ENCODE assay signal across 8 cellular contexts in the genomic region with DNA sequence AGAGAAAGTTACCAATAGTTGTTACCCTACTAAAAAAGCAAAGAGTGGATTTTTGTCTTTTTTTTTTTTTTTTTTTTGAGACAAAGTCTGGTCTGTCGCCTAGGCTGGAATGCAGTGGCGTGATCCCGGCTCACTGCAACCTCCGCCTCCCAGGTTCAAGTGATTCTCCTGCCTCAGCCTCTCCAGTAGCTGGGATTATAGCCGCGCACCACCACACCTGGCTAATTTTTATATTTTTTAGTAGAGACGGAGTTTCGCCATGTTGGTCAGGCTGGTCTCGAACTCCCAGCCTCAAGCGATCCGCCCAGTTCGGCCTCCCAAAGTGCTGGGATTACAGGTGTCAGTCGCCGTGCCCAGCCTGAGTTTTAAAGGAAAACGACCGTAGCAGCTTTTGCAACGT. TPM values are rescaled to one million over a fixed set of nuclear protein-coding genes. Genes with fewer than 3 reads are reported as not detected.
DNase-seq lines count a peak whose midpoint lies in the region; ATAC-seq, FAIRE-seq and TF ChIP-seq lines count a peak whose summit lies in the region.
"Not testable (repeated sequence)": the region's sequence is repeated elsewhere in the genome, so short reads cannot be mapped to it uniquely, and the experiment has no call there.

No MANE protein-coding gene starts in this region.

- not testable (repeated sequence) for TF ChIP-seq EP300 in K562 (IDR thresholded peaks at IDR 0.05; ENCODE audit: low read length)

- H3K27ac ChIP-seq in K562 (ENCODE audit: extremely low read depth, low read depth, low read length): peak overlapping the region; percentile 96
- H3K27ac ChIP-seq in fibroblast of lung (ENCODE audit: insufficient read depth, low read length); urinary bladder (ENCODE audit: low read depth): not testable (repeated sequence)

- H3K4me3 ChIP-seq in Caco-2 (ENCODE audit: low read depth, low read length) (peak overlapping the region; percentile 72), Loucy (ENCODE audit: low read length, poor library complexity, severe bottlenecking) (peak overlapping the region; percentile 92), K562 (peak overlapping the region; percentile 71), fibroblast of lung (replicated peaks in 1 of 4; ENCODE audit: control extremely low read depth in 1 of 4, insufficient read depth in 1 of 4, low read depth in 3 of 4, low read length in 4 of 4) (peak overlapping the region; percentile 70 to 98 (median 82)), retinal pigment epithelial cell (ENCODE audit: low read length) (peak overlapping the region; percentile 100), urinary bladder (ENCODE audit: low read depth, low read length) (peak overlapping the region; percentile 79)

- H3K79me2 ChIP-seq in Loucy (ENCODE audit: insufficient read depth, low read length) (peaks cover 97% of the 10 kb centered on the region), K562 (ENCODE audit: control insufficient read depth, insufficient read depth, low read length) (peaks cover 99% of the 10 kb centered on the region), fibroblast of lung (ENCODE audit: control insufficient read depth, insufficient read depth, low read length) (peaks cover 95% of the 10 kb centered on the region)

- H3K9me2 ChIP-seq in Loucy (replicated peaks; ENCODE audit: low read depth, low read length): not testable (repeated sequence)

- H2AFZ ChIP-seq in Loucy (ENCODE audit: low read length); K562 (ENCODE audit: low read depth, low read length); fibroblast of lung (ENCODE audit: low read length): not testable (repeated sequence)

- H3K4me2 ChIP-seq in Loucy (ENCODE audit: low read depth, low read length, poor library complexity, severe bottlenecking): peak overlapping the region; percentile 95
- H3K4me2 ChIP-seq in K562 (ENCODE audit: insufficient read depth, low read length): peak overlapping the region; percentile 93
- peak overlapping the region; percentile 92 for H3K4me2 ChIP-seq in fibroblast of lung (ENCODE audit: extremely low read depth, insufficient read depth, low read length)

- H3K4me1 Mint-ChIP-seq in Caco-2 (ENCODE audit: low read depth, unreplicated experiment): not testable (repeated sequence)
- H3K4me1 Mint-ChIP-seq in activated CD4-positive, alpha-beta T cell treated with anti-CD3 and anti-CD28 coated beads for 36 hours: peaks cover 71% of the 10 kb centered on the region
- H3K4me1 Mint-ChIP-seq in memory B cell: peaks cover 31% of the 10 kb centered on the region

- not testable (repeated sequence) for ATAC-seq in activated CD4-positive, alpha-beta T cell treated with anti-CD3 and anti-CD28 coated beads for 36 hours; K562; memory B cell (ENCODE audit: low read depth)

- not testable (repeated sequence) for H3F3A ChIP-seq in Loucy (ENCODE audit: low read depth)

- in situ Hi-C loops in K562 (cut with MboI): not testable (repeated sequence)

- not testable (repeated sequence) for H3K9me3 ChIP-seq in Caco-2; Loucy (ENCODE audit: insufficient read depth, low read depth, low read length); K562 (replicated peaks; ENCODE audit: control insufficient read depth, insufficient read depth, low read depth, low read length); fibroblast of lung (ENCODE audit: control insufficient read depth, insufficient read depth, low read depth, low read length)

- not testable (repeated sequence) for H3K4me1 ChIP-seq in Caco-2; K562 (replicated peaks in 1 of 2; ENCODE audit: control insufficient read depth in 2 of 2, insufficient read depth in 2 of 2, low read length in 2 of 2); fibroblast of lung (ENCODE audit: control insufficient read depth, extremely low read depth, insufficient read depth, low read length); urinary bladder (ENCODE audit: insufficient read depth)
- H3K4me1 ChIP-seq in Loucy (ENCODE audit: insufficient read depth, low read length, poor library complexity, severe bottlenecking): peaks cover 72% of the 10 kb centered on the region

- H3K27me3 ChIP-seq in Caco-2 (replicated peaks; ENCODE audit: control insufficient read depth, insufficient read depth, low read length); Loucy (ENCODE audit: insufficient read depth, low read length, poor library complexity, severe bottlenecking); K562 (ENCODE audit: control insufficient read depth in 2 of 2, insufficient read depth in 2 of 2, low read length in 2 of 2); fibroblast of lung (ENCODE audit: control insufficient read depth, insufficient read depth, low read length): not testable (repeated sequence)

- peak overlapping the region; percentile 88 for H3K9ac ChIP-seq in Loucy (ENCODE audit: low read depth, low read length, poor library complexity, severe bottlenecking)
- H3K9ac ChIP-seq in K562 (ENCODE audit: insufficient read depth in 1 of 2, low read depth in 2 of 2, low read length in 2 of 2): peak overlapping the region; percentile 87 to 95
- H3K9ac ChIP-seq in fibroblast of lung (ENCODE audit: insufficient read depth, low read length): not testable (repeated sequence)

- H3K27ac Mint-ChIP-seq in Caco-2 (ENCODE audit: unreplicated experiment): peak overlapping the region; percentile 96
- H3K27ac Mint-ChIP-seq in activated CD4-positive, alpha-beta T cell treated with anti-CD3 and anti-CD28 coated beads for 36 hours: not testable (repeated sequence)
- H3K27ac Mint-ChIP-seq in memory B cell: peak overlapping the region; percentile 95

- not testable (repeated sequence) for DNase-seq in Caco-2; activated CD4-positive, alpha-beta T cell treated with anti-CD3 and anti-CD28 coated beads for 36 hours; fibroblast of lung (ENCODE audit: low read depth in 2 of 2); memory B cell (ENCODE audit: low spot score in 2 of 2); retinal pigment epithelial cell (ENCODE audit: low read depth)
- peak in 1 of 4 experiments; percentile 12 for DNase-seq in K562 (ENCODE audit: extremely low read depth in 1 of 4, low spot score in 3 of 4)

- CTCF ChIA-PET in Caco-2 (lab: Charles Lee); K562 (lab: Yijun Ruan, JAX; ENCODE audit: low intra/inter-chr PET ratio): not testable (repeated sequence)
- CTCF ChIA-PET in activated CD4-positive, alpha-beta T cell treated with anti-CD3 and anti-CD28 coated beads for 36 hours (lab: Charles Lee): interaction anchor here (0.6 kb wide), 1 partner anchor 111 kb away, joined by 3 read pairs; no protein-coding TSS in a partner anchor

- POLR2A ChIA-PET in Caco-2 (lab: Charles Lee): not testable (repeated sequence)
- POLR2A ChIA-PET in activated CD4-positive, alpha-beta T cell treated with anti-CD3 and anti-CD28 coated beads for 36 hours (lab: Charles Lee): interaction anchor here (1.3 to 2.1 kb wide), 2 partner anchors 14 to 204 kb away, joined by 4 to 12 read pairs; partner anchors contain the start of genes CTH and SRSF11
- POLR2A ChIA-PET in K562 (lab: Yijun Ruan, JAX): interaction anchor here (1.0 to 8.0 kb wide), 3 partner anchors 9 to 17 kb away, joined by 3 to 58 read pairs (median 5); partner anchors contain the start of gene SRSF11

- H3K9me3 Mint-ChIP-seq in Caco-2 (ENCODE audit: unreplicated experiment); activated CD4-positive, alpha-beta T cell treated with anti-CD3 and anti-CD28 coated beads for 36 hours (ENCODE audit: low read depth); memory B cell: not testable (repeated sequence)

- BruUV-seq in Caco-2 (replicated peaks; lab: Mats Ljungman, UMichigan); K562 (replicated peaks; lab: Mats Ljungman, UMichigan): not testable (repeated sequence)

- peaks cover 11% of the 10 kb centered on the region for H3K36me3 Mint-ChIP-seq in Caco-2 (ENCODE audit: insufficient read depth, unreplicated experiment)
- H3K36me3 Mint-ChIP-seq in activated CD4-positive, alpha-beta T cell treated with anti-CD3 and anti-CD28 coated beads for 36 hours (ENCODE audit: low read depth): peaks cover 21% of the 10 kb centered on the region
- not testable (repeated sequence) for H3K36me3 Mint-ChIP-seq in memory B cell

- WGBS in K562 (ENCODE audit: insufficient coverage, low coverage, missing lambda C conversion rate): 1% methylated on average over 12 of the region's 17 CpGs
- 86% methylated on average over 17 of the region's 17 CpGs for WGBS in urinary bladder

- intact Hi-C loops in Caco-2 (cut with micrococcal nuclease; ENCODE audit: unreplicated experiment): loop anchor here (10.0 kb wide), 1 partner anchor 208 kb away; the partner anchor contains the start of gene CTH
- intact Hi-C loops in activated CD4-positive, alpha-beta T cell treated with anti-CD3 and anti-CD28 coated beads for 36 hours (cut with DNase I, micrococcal nuclease): not testable (repeated sequence)
- intact Hi-C loops in K562 (cut with micrococcal nuclease): loop anchor here (5.0 kb wide), 1 partner anchor 205 kb away; the partner anchor contains the start of gene CTH

- FAIRE-seq in K562 (lab: Jason Lieb, UNC): not testable (repeated sequence)

- not testable (repeated sequence) for H3K27me3 Mint-ChIP-seq in Caco-2 (ENCODE audit: insufficient read depth, unreplicated experiment); activated CD4-positive, alpha-beta T cell treated with anti-CD3 and anti-CD28 coated beads for 36 hours; memory B cell

- peak overlapping the region; percentile 91 for H3K4me3 Mint-ChIP-seq in Caco-2 (ENCODE audit: unreplicated experiment)
- peak overlapping the region; percentile 99 for H3K4me3 Mint-ChIP-seq in activated CD4-positive, alpha-beta T cell treated with anti-CD3 and anti-CD28 coated beads for 36 hours
- not testable (repeated sequence) for H3K4me3 Mint-ChIP-seq in memory B cell

- not testable (repeated sequence) for TF ChIP-seq POLR2A in K562 (conservative IDR thresholded peaks at IDR 0.05)

- peaks cover 43% of the 10 kb centered on the region for H4K20me1 ChIP-seq in Loucy (ENCODE audit: insufficient read depth, low read length, poor library complexity, severe bottlenecking)
- H4K20me1 ChIP-seq in K562 (replicated peaks; ENCODE audit: control insufficient read depth, insufficient read depth, low read length); fibroblast of lung (ENCODE audit: control insufficient read depth, extremely low read depth, insufficient read depth, low read length): not testable (repeated sequence)

- not testable (repeated sequence) for TF ChIP-seq RAD21 in K562 (CRISPR knock-in tag; conservative IDR thresholded peaks at IDR 0.05 in 1 of 2, IDR thresholded peaks at IDR 0.05 in 1 of 2)

- H3K9me1 ChIP-seq in K562 (ENCODE audit: control insufficient read depth, insufficient read depth, low read length): not testable (repeated sequence)

- not testable (repeated sequence) for TF ChIP-seq CTCF in Caco-2 (IDR thresholded peaks at IDR 0.05; ENCODE audit: insufficient read depth in 1 of 2, low read depth in 1 of 2, low read length in 1 of 2, severe bottlenecking in 1 of 2, unreplicated experiment in 1 of 2); Loucy (conservative IDR thresholded peaks at IDR 0.05; ENCODE audit: low read length); K562 (IDR thresholded peaks at IDR 0.05 in 2 of 3, conservative IDR thresholded peaks at IDR 0.05 in 1 of 3; ENCODE audit: insufficient read depth in 2 of 3, low read depth in 1 of 3, low read length in 3 of 3); fibroblast of lung (conservative IDR thresholded peaks at IDR 0.05 in 1 of 2, IDR thresholded peaks at IDR 0.05 in 1 of 2; ENCODE audit: low read depth in 1 of 2, low read length in 2 of 2); retinal pigment epithelial cell (conservative IDR thresholded peaks at IDR 0.05; ENCODE audit: low read depth, low read length)

- not testable (repeated sequence) for H3K36me3 ChIP-seq in Caco-2 (ENCODE audit: control insufficient read depth, insufficient read depth, low read length); Loucy (ENCODE audit: insufficient read depth, low read length); fibroblast of lung (ENCODE audit: control insufficient read depth, insufficient read depth, low read length); urinary bladder (ENCODE audit: insufficient read depth)
- H3K36me3 ChIP-seq in K562 (ENCODE audit: control insufficient read depth, insufficient read depth, low read length): peaks cover 36% of the 10 kb centered on the region

RNA-seq across cellular contexts. Expression of gene LRRC40, which starts 1.5 kb away (rescaled TPM):
- total RNA-seq in Caco-2 (2022) (12.2 and 15.6 TPM in 2 replicates), K562 (2014; rRNA removed) (14.4 and 16.1 TPM in 2 replicates), K562 (2014; rRNA removed; fragmentation: Illumina TruSeq; extraction: Trizol) (30.9 and 34.2 TPM in 2 replicates), K562 (2015; rRNA removed; fragmentation: Illumina TruSeq; extraction: Trizol) (27.1 and 31.4 TPM in 2 replicates), K562 (2021) (18.1 and 18.2 TPM in 2 replicates), fibroblast of lung (15.9 and 16.5 TPM in 2 replicates), urinary bladder (41.7 TPM)
- total RNA-seq in activated CD4-positive, alpha-beta T cell treated with anti-CD3 and anti-CD28 coated beads for 36 hours: 10 to 100 TPM; 23.2 to 26.4 TPM
- 9.0 and 30.2 TPM in 2 replicates for total RNA-seq in K562 (2011; cell fraction: chromatin; rRNA removed; ENCODE audit: low replicate concordance)
- total RNA-seq in K562 (2011; cell fraction: nucleolus; rRNA removed): 4.3 and 5.8 TPM in 2 replicates
- 10.1 and 12.4 TPM in 2 replicates for total RNA-seq in K562 (2011; cell fraction: nucleoplasm; rRNA removed)
- polyA plus RNA-seq in K562 (2011; rRNA removed) (24.9 and 33.7 TPM in 2 replicates), K562 (2014; fragmentation: Illumina TruSeq; extraction: Trizol) (23.3 and 28.5 TPM in 2 replicates), K562 (2014; fragmentation: Nextera tagmentation; extraction: Ambion mirVana) (10 to 100 TPM; 32.2 to 36.2 TPM), K562 (2014; rRNA removed) (19.9 and 20.4 TPM in 2 replicates), fibroblast of lung (23.5 and 24.2 TPM in 2 replicates), urinary bladder (9.8 TPM)
- polyA plus RNA-seq in K562 (2011; cell fraction: cytosol; rRNA removed): 3.9 and 11.4 TPM in 2 replicates
- 6.1 and 9.9 TPM in 2 replicates for polyA plus RNA-seq in K562 (2011; cell fraction: nucleus; rRNA removed)
- 13.8 and 16.1 TPM in 2 replicates for polyA plus RNA-seq in K562 (2012)
- 29.6 and 33.5 TPM in 2 replicates for polyA minus RNA-seq in K562 (2011; rRNA and poly(A)+ RNA removed)
- 8.5 and 12.5 TPM in 2 replicates for polyA minus RNA-seq in K562 (2011; cell fraction: cytosol; rRNA and poly(A)+ RNA removed)
- polyA minus RNA-seq in K562 (2011; cell fraction: nucleus; rRNA and poly(A)+ RNA removed): 10.2 and 21.0 TPM in 2 replicates
- polyA plus RNA-seq in fibroblast of lung (2012): 13.1 and 13.6 TPM in 2 replicates
- 1.1 and 1.4 TPM in 2 replicates for polyA minus RNA-seq in fibroblast of lung (ENCODE audit: low replicate concordance)

RNA-seq across cellular contexts. Expression of gene SRSF11, which starts 14.3 kb away (rescaled TPM):
- 116 and 119 TPM in 2 replicates for total RNA-seq in Caco-2 (2022)
- total RNA-seq in activated CD4-positive, alpha-beta T cell treated with anti-CD3 and anti-CD28 coated beads for 36 hours: 100 to 1,000 TPM; 182 to 266 TPM
- total RNA-seq in K562 (2011; cell fraction: chromatin; rRNA removed; ENCODE audit: low replicate concordance): 358 and 824 TPM in 2 replicates
- 166 and 191 TPM in 2 replicates for total RNA-seq in K562 (2011; cell fraction: nucleolus; rRNA removed)
- total RNA-seq in K562 (2011; cell fraction: nucleoplasm; rRNA removed): 334 and 482 TPM in 2 replicates
- total RNA-seq in K562 (2014; rRNA removed): 133 and 148 TPM in 2 replicates
- total RNA-seq in K562 (2014; rRNA removed; fragmentation: Illumina TruSeq; extraction: Trizol): 190 and 214 TPM in 2 replicates
- 235 and 249 TPM in 2 replicates for total RNA-seq in K562 (2015; rRNA removed; fragmentation: Illumina TruSeq; extraction: Trizol)
- total RNA-seq in K562 (2021): 143 and 159 TPM in 2 replicates
- 418 and 455 TPM in 2 replicates for polyA plus RNA-seq in K562 (2011; rRNA removed)
- 207 and 247 TPM in 2 replicates for polyA plus RNA-seq in K562 (2011; cell fraction: cytosol; rRNA removed)
- polyA plus RNA-seq in K562 (2011; cell fraction: nucleus; rRNA removed): 1,205 and 1,296 TPM in 2 replicates
- 141 and 149 TPM in 2 replicates for polyA plus RNA-seq in K562 (2012)
- 200 and 253 TPM in 2 replicates for polyA plus RNA-seq in K562 (2014; fragmentation: Illumina TruSeq; extraction: Trizol)
- 10 to 100 TPM; 76.9 to 79.2 TPM for polyA plus RNA-seq in K562 (2014; fragmentation: Nextera tagmentation; extraction: Ambion mirVana)
- polyA plus RNA-seq in K562 (2014; rRNA removed): 203 and 243 TPM in 2 replicates
- 284 and 290 TPM in 2 replicates for polyA minus RNA-seq in K562 (2011; rRNA and poly(A)+ RNA removed)
- polyA minus RNA-seq in K562 (2011; cell fraction: cytosol; rRNA and poly(A)+ RNA removed): 110 and 120 TPM in 2 replicates
- polyA minus RNA-seq in K562 (2011; cell fraction: nucleus; rRNA and poly(A)+ RNA removed): 370 and 491 TPM in 2 replicates
- total RNA-seq in fibroblast of lung: 107 and 139 TPM in 2 replicates
- 134 and 163 TPM in 2 replicates for polyA plus RNA-seq in fibroblast of lung
- 81.8 and 102 TPM in 2 replicates for polyA plus RNA-seq in fibroblast of lung (2012)
- 53.8 and 177 TPM in 2 replicates for polyA minus RNA-seq in fibroblast of lung (ENCODE audit: low replicate concordance)
- total RNA-seq in urinary bladder: 294 TPM
- polyA plus RNA-seq in urinary bladder: 108 TPM
